ENCODE assay signal across 32 cellular contexts in the genomic region with DNA sequence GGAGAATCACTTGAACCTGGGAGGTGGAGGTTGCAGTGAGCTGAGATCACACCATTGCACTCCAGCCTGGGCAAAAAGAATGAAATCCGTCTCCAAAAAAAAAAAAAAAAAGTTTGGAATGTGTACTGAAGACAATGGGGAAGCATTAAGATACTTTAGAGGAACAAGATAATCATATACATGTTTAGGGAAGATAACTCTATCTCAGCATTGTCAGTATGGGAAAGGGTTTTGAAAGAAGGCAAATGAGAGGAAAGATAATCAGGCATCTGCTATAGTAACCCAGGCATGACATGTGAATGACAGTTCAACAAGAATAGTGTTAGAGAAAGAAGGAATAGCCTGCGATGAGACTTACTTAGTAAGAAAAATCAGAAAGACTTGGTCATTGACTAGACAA.
"Had no signal": no experiment of that assay in that cellular context is flagged by ENCODE, and none has a peak within 500 bp of the region (broad histone marks: within the 10 kb centered on the region; RNA-seq: fewer than 3 reads in every experiment).

No MANE protein-coding gene starts in this region.

- H3K27me3 ChIP-seq: ascending aorta, breast epithelium, cardiac muscle cell, colonic mucosa had no signal

- H3K27ac Mint-ChIP-seq: activated B cell treated with CpG ODN at 0.5 μM for 24 hours; activated CD8-positive, alpha-beta T cell treated with anti-CD3 and anti-CD28 coated beads, Interleukin-2, amount 10 ng/mL, durations not matched to agents 7 days and 5 days; activated naive CD8-positive, alpha-beta T cell treated with anti-CD3 and anti-CD28 coated beads, Interleukin-2, amount 10 ng/mL, durations not matched to agents 7 days and 5 days; activated T-cell treated with anti-CD3 and anti-CD28 coated beads, Interleukin-2, amount 50 U/mL, for 24 hours; activated T-cell treated with anti-CD3 and anti-CD28 coated beads, Interleukin-2, amount 50 U/mL, for 72 hours; brain; T-helper 17 cell; T-helper 2 cell treated with Interferon-gamma antibody and Interleukin-4, amounts not matched to agents 5 μg/mL and 100 μg/mL, for 36 hours had no signal

- H3K36me3 ChIP-seq: breast epithelium, colonic mucosa had no signal

- H3K9me3 Mint-ChIP-seq: activated B cell treated with CpG ODN at 0.5 μM for 24 hours; activated naive CD8-positive, alpha-beta T cell treated with anti-CD3 and anti-CD28 coated beads, Interleukin-2, amount 10 ng/mL, durations not matched to agents 7 days and 5 days; activated T-cell treated with anti-CD3 and anti-CD28 coated beads, Interleukin-2, amount 50 U/mL, for 24 hours; activated T-cell treated with anti-CD3 and anti-CD28 coated beads, Interleukin-2, amount 50 U/mL, for 72 hours; brain; T-helper 2 cell treated with Interferon-gamma antibody and Interleukin-4, amounts not matched to agents 5 μg/mL and 100 μg/mL, for 36 hours had no signal

- H3K4me1 Mint-ChIP-seq: activated B cell treated with CpG ODN at 0.5 μM for 24 hours; activated naive CD8-positive, alpha-beta T cell treated with anti-CD3 and anti-CD28 coated beads, Interleukin-2, amount 10 ng/mL, durations not matched to agents 7 days and 5 days; brain had no signal

- H3K4me3 ChIP-seq: ascending aorta, breast epithelium, cardiac muscle cell, colonic mucosa had no signal

- ATAC-seq: activated CD4-positive, CD25-positive, alpha-beta regulatory T cell treated with anti-CD3 and anti-CD28 coated beads, Interleukin-2, amount 50 U/mL, for 24 hours; activated CD8-positive, alpha-beta T cell treated with anti-CD3 and anti-CD28 coated beads, Interleukin-2, amount 10 ng/mL, durations not matched to agents 7 days and 5 days; activated T-cell treated with anti-CD3 and anti-CD28 coated beads, Interleukin-2, amount 50 U/mL, for 72 hours; esophagus mucosa; T-helper 17 cell had no signal

- H3K27me3 Mint-ChIP-seq: activated B cell treated with CpG ODN at 0.5 μM for 24 hours; activated naive CD8-positive, alpha-beta T cell treated with anti-CD3 and anti-CD28 coated beads, Interleukin-2, amount 10 ng/mL, durations not matched to agents 7 days and 5 days; activated T-cell treated with anti-CD3 and anti-CD28 coated beads, Interleukin-2, amount 50 U/mL, for 24 hours; brain; T-helper 17 cell had no signal

- DNase-seq: activated B cell treated with CpG ODN at 0.5 μM for 24 hours; activated CD4-positive, alpha-beta T cell treated with anti-CD3 and anti-CD28 coated beads for 48 hours; activated CD4-positive, alpha-beta T cell treated with anti-CD3 and anti-CD28 coated beads, Interleukin-2, amount 50 U/mL, for 1 hour; activated CD4-positive, alpha-beta T cell treated with anti-CD3 and anti-CD28 coated beads, Interleukin-2, amount 50 U/mL, for 48 hours; activated CD8-positive, alpha-beta memory T cell treated with anti-CD3 and anti-CD28 coated beads, Interleukin-2, amount 50 U/mL, for 48 hours; activated CD8-positive, alpha-beta T cell treated with anti-CD3 and anti-CD28 coated beads, Interleukin-2, amount 10 ng/mL, durations not matched to agents 7 days and 5 days; activated gamma-delta T cell; activated naive CD4-positive, alpha-beta T cell; activated naive CD4-positive, alpha-beta T cell treated with anti-CD3 and anti-CD28 coated beads, Interleukin-2, amount 50 U/mL, for 16 hours; activated naive CD8-positive, alpha-beta T cell treated with anti-CD3 and anti-CD28 coated beads, Interleukin-2, amount 10 ng/mL, durations not matched to agents 7 days and 5 days; activated T-cell treated with anti-CD3 and anti-CD28 coated beads for 4 hours; activated T-cell treated with anti-CD3 and anti-CD28 coated beads, Interleukin-2, amount 50 U/mL, for 24 hours; activated T-cell treated with anti-CD3 and anti-CD28 coated beads, Interleukin-2, amount 50 U/mL, for 72 hours; central memory CD4-positive, alpha-beta T cell; cerebellar nuclear complex; colonic mucosa; effector CD8-positive, alpha-beta T cell; foreskin fibroblast; head of caudate nucleus; hippocampal formation; T-helper 1 cell; T-helper 17 cell; T1000; WERI-Rb-1 had no signal

- H3K27ac ChIP-seq: ascending aorta, breast epithelium, cardiac muscle cell, colonic mucosa, epithelial cell of prostate, WERI-Rb-1 had no signal

- H3K9me3 ChIP-seq: ascending aorta, breast epithelium, colonic mucosa had no signal

- H3K4me3 Mint-ChIP-seq: activated B cell treated with CpG ODN at 0.5 μM for 24 hours; activated CD8-positive, alpha-beta T cell treated with anti-CD3 and anti-CD28 coated beads, Interleukin-2, amount 10 ng/mL, durations not matched to agents 7 days and 5 days; activated naive CD8-positive, alpha-beta T cell treated with anti-CD3 and anti-CD28 coated beads, Interleukin-2, amount 10 ng/mL, durations not matched to agents 7 days and 5 days; activated T-cell treated with anti-CD3 and anti-CD28 coated beads, Interleukin-2, amount 50 U/mL, for 24 hours; activated T-cell treated with anti-CD3 and anti-CD28 coated beads, Interleukin-2, amount 50 U/mL, for 72 hours; brain; T-helper 17 cell; T-helper 2 cell treated with Interferon-gamma antibody and Interleukin-4, amounts not matched to agents 5 μg/mL and 100 μg/mL, for 36 hours had no signal

- H3K4me1 ChIP-seq: ascending aorta, breast epithelium, colonic mucosa had no signal
